In genomic region chr2:16312771-16313170, GRCh38 we compare ENCODE assay signal across 27 cellular contexts.
"Had no signal": no experiment of that assay in that cellular context is flagged by ENCODE, and none has a peak within 500 bp of the region (broad histone marks: within the 10 kb centered on the region; RNA-seq: fewer than 3 reads in every experiment).

No MANE protein-coding gene starts in this region.

- H3K27ac ChIP-seq: neural progenitor cell, pancreas, prostate gland, right lobe of liver, sigmoid colon, stomach, thoracic aorta, thyroid gland, tibial nerve, upper lobe of left lung, vagina had no signal

- H3K36me3 ChIP-seq: neural progenitor cell, pancreas, prostate gland, right lobe of liver, sigmoid colon, stomach, thoracic aorta, thyroid gland, tibial nerve, upper lobe of left lung, vagina had no signal

- H3K27me3 ChIP-seq: neural progenitor cell, right lobe of liver, sigmoid colon, stomach, thyroid gland, tibial nerve, upper lobe of left lung, vagina had no signal

- ATAC-seq: naive thymus-derived CD8-positive, alpha-beta T cell; natural killer cell treated with Interleukin-12 subunit alpha and Interleukin-12 subunit beta and Interleukin-15 and Interleukin-18, amount 100 ng/mL, for 72 hours; pancreas; right cardiac atrium; right lobe of liver; stimulated activated effector memory CD8-positive, alpha-beta T cell treated with anti-CD3 and anti-CD28 coated beads, Interleukin-12 subunit alpha, Interleukin-12 subunit beta, amount 100 ng/mL, for 72 hours; stimulated activated naive B cell treated with anti-CD40 and anti-IgM and Interleukin-4, amounts not matched to agents 10 μg/mL and 1 μg/mL and 100 μg/mL, for 72 hours had no signal

- H3K4me1 ChIP-seq: pancreas, prostate gland, right lobe of liver, sigmoid colon, stomach, thyroid gland, tibial nerve, upper lobe of left lung had no signal

- H3K27ac Mint-ChIP-seq: naive thymus-derived CD8-positive, alpha-beta T cell; natural killer cell treated with Interleukin-12 subunit alpha and Interleukin-12 subunit beta and Interleukin-15 and Interleukin-18, amount 100 ng/mL, for 72 hours; neural progenitor cell; stimulated activated effector memory CD8-positive, alpha-beta T cell treated with anti-CD3 and anti-CD28 coated beads, Interleukin-12 subunit alpha, Interleukin-12 subunit beta, amount 100 ng/mL, for 72 hours; stimulated activated naive B cell treated with anti-CD40 and anti-IgM and Interleukin-4, amounts not matched to agents 10 μg/mL and 1 μg/mL and 100 μg/mL, for 72 hours; stimulated activated naive CD8-positive, alpha-beta T cell treated with anti-CD3 and anti-CD28 coated beads, Interleukin-15, Interleukin-2, amounts not matched to agents 100 ng/mL and 50 ng/mL, for 24 hours had no signal

- H3K9me3 ChIP-seq: pancreas, prostate gland, right lobe of liver, sigmoid colon, stomach, thoracic aorta, thyroid gland, tibial nerve, upper lobe of left lung, vagina had no signal

- H3K4me3 Mint-ChIP-seq: naive B cell; naive thymus-derived CD8-positive, alpha-beta T cell; natural killer cell treated with Interleukin-12 subunit alpha and Interleukin-12 subunit beta and Interleukin-15 and Interleukin-18, amount 100 ng/mL, for 72 hours; nephron progenitor cell; neural progenitor cell; stimulated activated effector memory CD8-positive, alpha-beta T cell treated with anti-CD3 and anti-CD28 coated beads, Interleukin-12 subunit alpha, Interleukin-12 subunit beta, amount 100 ng/mL, for 72 hours; stimulated activated naive B cell treated with anti-CD40 and anti-IgM and Interleukin-4, amounts not matched to agents 10 μg/mL and 1 μg/mL and 100 μg/mL, for 72 hours; stimulated activated naive CD8-positive, alpha-beta T cell treated with anti-CD3 and anti-CD28 coated beads, Interleukin-15, Interleukin-2, amounts not matched to agents 100 ng/mL and 50 ng/mL, for 24 hours had no signal

- DNase-seq: naive B cell; naive thymus-derived CD8-positive, alpha-beta T cell; nephron progenitor cell; occipital lobe; pancreas; right cardiac atrium; right lobe of liver; sigmoid colon; small intestine; stimulated activated CD4-positive, alpha-beta T cell treated with anti-CD3 and anti-CD28 coated beads, Interleukin-15, amount 100 ng/mL, for 24 hours; stimulated activated CD4-positive, alpha-beta T cell treated with anti-CD3 and anti-CD28 coated beads, Interleukin-2, amount 100 ng/mL, for 24 hours; stimulated activated CD4-positive, alpha-beta T cell treated with anti-CD3 and anti-CD28 coated beads, Interleukin-2, amount 100 ng/mL, for 48 hours; stimulated activated CD4-positive, alpha-beta T cell treated with anti-CD3 and anti-CD28 coated beads, Interleukin-4, amount 100 ng/mL, for 24 hours; stimulated activated naive B cell treated with anti-CD40 and anti-IgM and Interleukin-4, amounts not matched to agents 10 μg/mL and 1 μg/mL and 100 μg/mL, for 72 hours; stimulated activated naive CD4-positive, alpha-beta T cell treated with Interleukin-2 at 50 U/mL for 16 hours; stomach; thyroid gland; trophoblast cell; upper lobe of left lung had no signal

- H3K4me3 ChIP-seq: neural progenitor cell, pancreas, prostate gland, right lobe of liver, sigmoid colon, stomach, thoracic aorta, thyroid gland, tibial nerve, upper lobe of left lung, vagina had no signal

- H3K27me3 Mint-ChIP-seq: stimulated activated naive CD8-positive, alpha-beta T cell treated with anti-CD3 and anti-CD28 coated beads, Interleukin-15, Interleukin-2, amounts not matched to agents 100 ng/mL and 50 ng/mL, for 24 hours had no signal

- H3K9me3 Mint-ChIP-seq: naive thymus-derived CD8-positive, alpha-beta T cell; natural killer cell treated with Interleukin-12 subunit alpha and Interleukin-12 subunit beta and Interleukin-15 and Interleukin-18, amount 100 ng/mL, for 72 hours; nephron progenitor cell; stimulated activated naive B cell treated with anti-CD40 and anti-IgM and Interleukin-4, amounts not matched to agents 10 μg/mL and 1 μg/mL and 100 μg/mL, for 72 hours; stimulated activated naive CD8-positive, alpha-beta T cell treated with anti-CD3 and anti-CD28 coated beads, Interleukin-15, Interleukin-2, amounts not matched to agents 100 ng/mL and 50 ng/mL, for 24 hours had no signal

- H3K4me1 Mint-ChIP-seq: naive thymus-derived CD8-positive, alpha-beta T cell; stimulated activated effector memory CD8-positive, alpha-beta T cell treated with anti-CD3 and anti-CD28 coated beads, Interleukin-12 subunit alpha, Interleukin-12 subunit beta, amount 100 ng/mL, for 72 hours; stimulated activated naive B cell treated with anti-CD40 and anti-IgM and Interleukin-4, amounts not matched to agents 10 μg/mL and 1 μg/mL and 100 μg/mL, for 72 hours had no signal

- H3K36me3 Mint-ChIP-seq: naive B cell; naive thymus-derived CD8-positive, alpha-beta T cell; natural killer cell treated with Interleukin-12 subunit alpha and Interleukin-12 subunit beta and Interleukin-15 and Interleukin-18, amount 100 ng/mL, for 72 hours; neural progenitor cell; stimulated activated effector memory CD8-positive, alpha-beta T cell treated with anti-CD3 and anti-CD28 coated beads, Interleukin-12 subunit alpha, Interleukin-12 subunit beta, amount 100 ng/mL, for 72 hours; stimulated activated naive B cell treated with anti-CD40 and anti-IgM and Interleukin-4, amounts not matched to agents 10 μg/mL and 1 μg/mL and 100 μg/mL, for 72 hours had no signal
